Comparison of ENCODE assay signal across 25 cellular contexts in the genomic region with DNA sequence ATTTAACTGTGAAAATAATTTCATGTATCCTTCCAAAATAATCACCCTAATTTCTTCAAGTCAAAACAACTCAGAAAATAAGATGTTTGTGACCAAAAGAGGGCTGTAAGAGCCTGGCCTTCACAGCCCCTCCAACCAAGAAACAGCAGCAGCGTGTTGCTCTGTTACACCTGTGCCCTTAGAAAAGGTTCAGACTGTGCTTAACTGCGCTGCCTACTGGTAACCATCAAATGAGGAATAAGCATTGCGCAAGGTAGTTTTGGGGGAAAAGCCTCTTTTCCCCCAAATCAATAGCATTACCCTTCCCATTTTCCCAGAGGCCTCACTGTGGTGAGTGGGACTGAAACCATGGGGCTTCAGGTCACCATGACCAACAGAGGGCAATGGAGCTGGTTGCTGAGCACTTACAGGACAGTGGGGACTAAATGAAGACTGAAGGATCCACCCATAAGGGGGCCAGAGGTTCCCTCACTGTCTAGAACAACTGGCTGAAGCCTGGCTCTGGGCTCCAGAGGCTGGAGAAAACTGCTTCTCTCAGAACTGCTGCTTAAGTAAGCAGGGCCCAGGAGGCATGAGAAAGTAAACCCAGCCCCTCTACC.
"Had no signal": no experiment of that assay in that cellular context is flagged by ENCODE, and none has a peak within 500 bp of the region (broad histone marks: within the 10 kb centered on the region; RNA-seq: fewer than 3 reads in every experiment).

No MANE protein-coding gene starts in this region.

- ATAC-seq: activated CD4-positive, alpha-beta T cell treated with anti-CD3 and anti-CD28 coated beads for 36 hours; activated CD4-positive, CD25-positive, alpha-beta regulatory T cell treated with anti-CD3 and anti-CD28 coated beads, Interleukin-2, amount 50 U/mL, for 24 hours; activated CD8-positive, alpha-beta T cell treated with anti-CD3 and anti-CD28 coated beads, Interleukin-2, amount 10 ng/mL, durations not matched to agents 7 days and 5 days; activated naive CD4-positive, alpha-beta T cell treated with anti-CD3 and anti-CD28 coated beads, Interleukin-2, amount 50 U/mL, for 72 hours; Panc1 had no signal

- H3K27me3 ChIP-seq: adrenal gland, MG63, SJSA1 had no signal

- H3K27ac ChIP-seq: adrenal gland, SJSA1 had no signal

- H3K4me3 ChIP-seq: adrenal gland, MG63, SJSA1 had no signal

- H3K36me3 ChIP-seq: adrenal gland, MG63, SJSA1 had no signal

- H3K4me2 ChIP-seq: SK-N-SH had no signal

- H3K9ac ChIP-seq: SK-N-SH had no signal

- H3K4me1 ChIP-seq: adrenal gland had no signal

- H3K9me3 ChIP-seq: adrenal gland, MG63, SJSA1, SK-N-SH had no signal

- FAIRE-seq: TTC549 had no signal

- DNase-seq: activated CD4-positive, alpha-beta T cell treated with anti-CD3 and anti-CD28 coated beads for 36 hours; activated CD4-positive, alpha-beta T cell treated with anti-CD3 and anti-CD28 coated beads, Interleukin-2, amount 10 ng/mL, durations not matched to agents 7 days and 5 days; activated CD4-positive, alpha-beta T cell treated with anti-CD3 and anti-CD28 coated beads, Interleukin-2, amount 50 U/mL, for 48 hours; activated CD8-positive, alpha-beta T cell treated with anti-CD3 and anti-CD28 coated beads, Interleukin-2, amount 10 ng/mL, durations not matched to agents 7 days and 5 days; activated gamma-delta T cell; activated naive CD4-positive, alpha-beta T cell treated with anti-CD3 and anti-CD28 coated beads for 36 hours; activated T-cell treated with anti-CD3 and anti-CD28 coated beads, Interleukin-2, amount 50 U/mL, for 24 hours; adrenal gland; central memory CD4-positive, alpha-beta T cell; Karpas-422; MG63; NCI-H1048; NCI-H1105 treated with DMSO at 0.1 percent for 48 hours; NCI-H1436; NCI-H1694; NCI-H1930; NCI-H345; NCI-H524 treated with DMSO at 0.1 percent for 48 hours; SHP77 treated with DMSO at 0.1 percent for 48 hours; SK-N-SH had no signal
